1 cellular context compared by ENCODE assay signal in genomic region chr7:149831730-149832219, GRCh38.
TF ChIP-seq lines count a peak whose summit lies in the region.

No MANE protein-coding gene starts in this region.

TF ChIP-seq in H1, 55 proteins besides CTCF, POLR2A, EP300 and RAD21:
- TF ChIP-seq TBP (IDR thresholded peaks at IDR 0.05; ENCODE audit: low read depth, low read length) (no peak), YY1 (IDR thresholded peaks at IDR 0.05; ENCODE audit: low read depth, low read length) (no peak), CBX5 (IDR thresholded peaks at IDR 0.05; ENCODE audit: low read depth, low read length) (no peak), EZH2 (IDR thresholded peaks at IDR 0.05; ENCODE audit: low read depth, low read length, severe bottlenecking) (no peak), KDM4A (IDR thresholded peaks at IDR 0.05; ENCODE audit: low read depth, low read length, severe bottlenecking) (no peak), SIX5 (IDR thresholded peaks at IDR 0.05; ENCODE audit: low read depth, low read length) (no peak), NANOG (IDR thresholded peaks at IDR 0.05; ENCODE audit: insufficient read depth, low read depth, low read length, poor library complexity, severe bottlenecking) (no peak)
